21 cellular contexts compared by ENCODE assay signal in genomic region chr2:211306929-211307328, GRCh38.
DNase-seq lines count a peak whose midpoint lies in the region; ATAC-seq lines count a peak whose summit lies in the region.
"Had no signal": no experiment of that assay in that cellular context is flagged by ENCODE, and none has a peak within 500 bp of the region (broad histone marks: within the 10 kb centered on the region; RNA-seq: fewer than 3 reads in every experiment).

No MANE protein-coding gene starts in this region.

- H3K79me1 ChIP-seq in mesendoderm (ENCODE audit: low read length), result no peaks in the 10 kb centered on the region

- no peak overlapping the region for H3K4me2 ChIP-seq in mesendoderm (ENCODE audit: low read length)

- H3K9ac ChIP-seq in mesendoderm (ENCODE audit: low read length), result no peak overlapping the region

- no peak overlapping the region for H2BK120ac ChIP-seq in mesendoderm (ENCODE audit: low read depth, low read length)

- no CpG with 5 or more reads among the region's 3 CpGs for WGBS in mesendoderm (ENCODE audit: extremely low coverage, insufficient coverage, low lambda C conversion rate)

- H2AK5ac ChIP-seq in mesendoderm (ENCODE audit: low read length), result no peak overlapping the region

- H3K27me3 ChIP-seq in mesendoderm (ENCODE audit: insufficient read depth, low read length, poor library complexity), result no peaks in the 10 kb centered on the region

- no peak overlapping the region for H3K4ac ChIP-seq in mesendoderm (ENCODE audit: low read depth, low read length)

- H2BK15ac ChIP-seq in mesendoderm (replicated peaks; ENCODE audit: low read depth), result no peak overlapping the region

- no peaks in the 10 kb centered on the region for H3K36me3 ChIP-seq in mesendoderm (ENCODE audit: control insufficient read depth, insufficient read depth, low read length)

- H3K4me3 ChIP-seq in mesendoderm (ENCODE audit: low read length), result no peak overlapping the region

- DNase-seq in RKO (ENCODE audit: low spot score) (peak; percentile 5), mesendoderm (peak; percentile 6), T1000 (lab: John Stamatoyannopoulos, UW) (no peak)
- no peak for DNase-seq in stimulated activated CD8-positive, alpha-beta memory T cell treated with anti-CD3 and anti-CD28 coated beads, Interleukin-4, amount 100 ng/mL, for 48 hours
- DNase-seq: Calu3; CD8-positive, alpha-beta memory T cell; DMS153; GF-D8; H9; HFFc6; Kasumi-1; NCI-H1694 treated with DMSO at 0.1 percent for 48 hours; NCI-H2081 treated with DMSO at 0.1 percent for 48 hours; NCI-H2171 treated with DMSO at 0.1 percent for 48 hours; NCI-H524 treated with DMSO at 0.1 percent for 48 hours; Right ventricle myocardium superior; T-helper 17 cell had no signal

- H3K79me2 ChIP-seq in mesendoderm (ENCODE audit: control insufficient read depth, insufficient read depth, low read length), result no peaks in the 10 kb centered on the region

- H3K18ac ChIP-seq in mesendoderm (ENCODE audit: low read length), result no peak overlapping the region

- no peak overlapping the region for H3K56ac ChIP-seq in mesendoderm (ENCODE audit: low read length)

- H4K8ac ChIP-seq in mesendoderm (ENCODE audit: low read depth, low read length), result no peak overlapping the region

- H4K5ac ChIP-seq in mesendoderm (ENCODE audit: low read length), result no peak overlapping the region

- peaks cover 2% of the 10 kb centered on the region for H3K4me1 ChIP-seq in mesendoderm (ENCODE audit: control insufficient read depth, low read depth, low read length)

- ATAC-seq in GM18511 (IDR thresholded peaks at IDR 0.05; ENCODE audit: unreplicated experiment), result peak; percentile 52
- ATAC-seq in HG03342 (IDR thresholded peaks at IDR 0.05; ENCODE audit: unreplicated experiment), result peak; percentile 49
- no peak for ATAC-seq in GM19455 (IDR thresholded peaks at IDR 0.05; ENCODE audit: unreplicated experiment)
- ATAC-seq: T-helper 17 cell had no signal

- H3K23ac ChIP-seq in mesendoderm (ENCODE audit: low read length), result no peak overlapping the region

- H2BK5ac ChIP-seq in mesendoderm (ENCODE audit: low read length), result no peak overlapping the region

- H3K27ac ChIP-seq in mesendoderm (ENCODE audit: low read depth, low read length), result no peak overlapping the region
- H3K27ac ChIP-seq: C4-2B had no signal

Comparison
In these comparisons a context has a peak if more than half of its experiments do, and no peak if none do; other contexts are left out.
1. DNase-seq: peak in RKO (single experiment) and mesendoderm (single experiment); none in stimulated activated CD8-positive, alpha-beta memory T cell treated with anti-CD3 and anti-CD28 coated beads, Interleukin-4, amount 100 ng/mL, for 48 hours (single experiment) and T1000 (single experiment).